13 cellular contexts compared by ENCODE assay signal in genomic region chr3:46933261-46933660, GRCh38. TPM values are rescaled to one million over a fixed set of nuclear protein-coding genes. Genes with fewer than 3 reads are reported as not detected.
DNase-seq lines count a peak whose midpoint lies in the region; ATAC-seq, FAIRE-seq and TF ChIP-seq lines count a peak whose summit lies in the region.
"Had no signal": no experiment of that assay in that cellular context is flagged by ENCODE, and none has a peak within 500 bp of the region (broad histone marks: within the 10 kb centered on the region; RNA-seq: fewer than 3 reads in every experiment).

No MANE protein-coding gene starts in this region.

- no peak for TF ChIP-seq EP300 in gastroesophageal sphincter (IDR thresholded peaks at IDR 0.05)

- H3K4me2 ChIP-seq in OCI-LY7 (ENCODE audit: low read length) = peak overlapping the region; percentile 82

- peaks cover 47% of the 10 kb centered on the region for H3K4me1 ChIP-seq in CD8-positive, alpha-beta T cell (ENCODE audit: insufficient read depth, low read length)
- H3K4me1 ChIP-seq in OCI-LY7 (ENCODE audit: insufficient read depth, low read length, poor library complexity, severe bottlenecking) = peaks cover 79% of the 10 kb centered on the region
- H3K4me1 ChIP-seq in gastroesophageal sphincter = peaks cover 30 to 100% (median 80%) of the 10 kb centered on the region in 3 donors
- peaks cover 42 to 48% of the 10 kb centered on the region in 2 donors for H3K4me1 ChIP-seq in small intestine (ENCODE audit: control insufficient read depth in 2 of 2, insufficient read depth in 1 of 2, low read depth in 1 of 2, low read length in 1 of 2)

- no peaks in the 10 kb centered on the region for H3K27me3 ChIP-seq in CD8-positive, alpha-beta T cell (ENCODE audit: insufficient read depth, low read length)
- no peaks in the 10 kb centered on the region for H3K27me3 ChIP-seq in gastroesophageal sphincter
- no peaks in the 10 kb centered on the region for H3K27me3 ChIP-seq in small intestine (ENCODE audit: control insufficient read depth in 2 of 2, insufficient read depth in 2 of 2, low read length in 2 of 2)

- no peak for FAIRE-seq in small intestine (lab: Jason Lieb, UNC)

- H3K4me1 Mint-ChIP-seq in CD8-positive, alpha-beta T cell (ENCODE audit: low read depth) = peaks cover 67% of the 10 kb centered on the region

- peak overlapping the region; percentile 38 for H3K27ac Mint-ChIP-seq in CD8-positive, alpha-beta T cell

- POLR2A ChIA-PET in CD8-positive, alpha-beta T cell (lab: Charles Lee) = interaction anchor here (1.4 kb wide), 1 partner anchor 14 kb away, joined by 4 read pairs; no protein-coding TSS in a partner anchor
- POLR2A ChIA-PET in OCI-LY7 (lab: Charles Lee) = interaction anchor here (0.8 to 3.6 kb wide), 8 partner anchors 9 to 49 kb away, joined by 3 to 13 read pairs (median 3); no protein-coding TSS in a partner anchor

- H2AFZ ChIP-seq in OCI-LY7 (ENCODE audit: low read length) = no peak overlapping the region

- no peak for ATAC-seq in CD8-positive, alpha-beta T cell
- no peak for ATAC-seq in gastroesophageal sphincter

- no peaks in the 10 kb centered on the region for H3K9me3 ChIP-seq in CD8-positive, alpha-beta T cell (ENCODE audit: low read length)
- H3K9me3 ChIP-seq in OCI-LY7 (ENCODE audit: low read length) = no peaks in the 10 kb centered on the region
- no peaks in the 10 kb centered on the region for H3K9me3 ChIP-seq in gastroesophageal sphincter
- no peaks in the 10 kb centered on the region for H3K9me3 ChIP-seq in small intestine (ENCODE audit: control insufficient read depth, low read depth)

- peaks cover 4% of the 10 kb centered on the region; the same call in 1 of the 2 replicates for H4K20me1 ChIP-seq in OCI-LY7 (ENCODE audit: insufficient read depth, low read length)

- peaks cover 56% of the 10 kb centered on the region for H3K36me3 Mint-ChIP-seq in CD8-positive, alpha-beta T cell

- CTCF ChIA-PET in CD8-positive, alpha-beta T cell (lab: Charles Lee) = interaction anchor here (0.6 to 2.2 kb wide), 4 partner anchors 10 to 66 kb away, joined by 3 to 17 read pairs (median 6); no protein-coding TSS in a partner anchor
- CTCF ChIA-PET in OCI-LY7 (lab: Charles Lee; ENCODE audit: unreplicated experiment) = interaction anchor here (0.6 to 2.4 kb wide), 3 partner anchors 7 to 20 kb away, joined by 3 to 9 read pairs (median 3); no protein-coding TSS in a partner anchor

- no peak overlapping the region for H3K4me3 Mint-ChIP-seq in CD8-positive, alpha-beta T cell
- H3K4me3 Mint-ChIP-seq: neural crest cell had no signal

- H3K4me3 ChIP-seq in CD8-positive, alpha-beta T cell (ENCODE audit: low read depth, low read length) = no peak overlapping the region
- peak overlapping the region; percentile 20 for H3K4me3 ChIP-seq in OCI-LY7 (ENCODE audit: low read depth, low read length, poor library complexity, severe bottlenecking)
- H3K4me3 ChIP-seq in gastroesophageal sphincter = no peak overlapping the region
- no peak overlapping the region for H3K4me3 ChIP-seq in small intestine (ENCODE audit: low read depth in 1 of 2, low read length in 2 of 2)
- H3K4me3 ChIP-seq: SK-N-MC had no signal

- peaks cover 92% of the 10 kb centered on the region for H3K79me2 ChIP-seq in OCI-LY7 (ENCODE audit: insufficient read depth, low read depth, low read length)

- peaks cover 8% of the 10 kb centered on the region for H3K36me3 ChIP-seq in CD8-positive, alpha-beta T cell (ENCODE audit: insufficient read depth, low read length)
- H3K36me3 ChIP-seq in OCI-LY7 (ENCODE audit: insufficient read depth, low read length) (peaks cover 91% of the 10 kb centered on the region), gastroesophageal sphincter (peaks cover 0 to 3% of the 10 kb centered on the region in 2 donors), small intestine (ENCODE audit: control insufficient read depth in 2 of 2, insufficient read depth in 2 of 2, low read length in 2 of 2) (peaks cover 0 to 2% of the 10 kb centered on the region in 2 donors)

- H3K27ac ChIP-seq in CD8-positive, alpha-beta T cell (ENCODE audit: low read depth, low read length) = no peak overlapping the region
- H3K27ac ChIP-seq in OCI-LY7 (ENCODE audit: low read depth, low read length, poor library complexity, severe bottlenecking) (peak overlapping the region; percentile 100), gastroesophageal sphincter (peak overlapping the region in 3 of 4 donors; percentile 83 to 89 (median 86)), small intestine (ENCODE audit: low read depth in 1 of 2, low read length in 1 of 2) (peak overlapping the region; percentile 69 to 88)
- H3K27ac ChIP-seq: SK-N-MC had no signal

- no peak for TF ChIP-seq POLR2A in gastroesophageal sphincter (IDR thresholded peaks at IDR 0.05)

- intact Hi-C loops in CD8-positive, alpha-beta T cell (cut with DNase I, micrococcal nuclease) = no loop called here
- intact Hi-C loops in OCI-LY7 (cut with micrococcal nuclease; ENCODE audit: unreplicated experiment) = no loop called here

- DNase-seq in CD8-positive, alpha-beta T cell = no peak
- DNase-seq in OCI-LY7 (ENCODE audit: low spot score) (no peak), small intestine (no peak), NCI-H1092 (lab: John Stamatoyannopoulos, UW) (no peak), pons (ENCODE audit: low spot score) (no peak), germinal center (ENCODE audit: low spot score) (no peak)
- DNase-seq: activated CD4-positive, alpha-beta T cell treated with anti-CD3 and anti-CD28 coated beads for 4 hours; Calu3; NCI-H510A; substantia nigra had no signal

- peaks cover 5% of the 10 kb centered on the region for H3K9me3 Mint-ChIP-seq in CD8-positive, alpha-beta T cell
- H3K9me3 Mint-ChIP-seq: neural crest cell had no signal

- TF ChIP-seq CTCF in CD8-positive, alpha-beta T cell (IDR thresholded peaks at IDR 0.05) = no peak
- TF ChIP-seq CTCF in OCI-LY7 (conservative IDR thresholded peaks at IDR 0.05; ENCODE audit: low read length) = no peak
- TF ChIP-seq CTCF in gastroesophageal sphincter (IDR thresholded peaks at IDR 0.05) = no peak

- H3K27me3 Mint-ChIP-seq in CD8-positive, alpha-beta T cell (ENCODE audit: low read depth) = no peaks in the 10 kb centered on the region

- no TSS peak for BruUV-seq in OCI-LY7 (replicated peaks; lab: Mats Ljungman, UMichigan)

- H3K9me2 ChIP-seq in OCI-LY7 (ENCODE audit: insufficient read depth, low read length) = no peaks in the 10 kb centered on the region

- 0% methylated on average over 1 of the region's 6 CpGs; no CpG with 5 or more reads in 1 of the 2 donors for WGBS in gastroesophageal sphincter (ENCODE audit: low coverage in 1 of 2), 2 donors
- 58 to 73% (median 63%) methylated on average over 6 of the region's 6 CpGs for WGBS in small intestine, 3 donors

RNA-seq across cellular contexts. Expression of gene CCDC12, which starts 43.3 kb away (rescaled TPM):
- total RNA-seq in CD8-positive, alpha-beta T cell = 100 to 1,000 TPM in 1 of 2 experiments, 10 to 100 TPM in 1; 99.9 to 107 TPM
- 74.9 and 102 TPM in 2 replicates for total RNA-seq in OCI-LY7 (2014; rRNA removed; shearing (Covaris generic))
- total RNA-seq in OCI-LY7 (2022) (107 and 116 TPM in 2 replicates), gastroesophageal sphincter (10 to 100 TPM; 14.3 to 52.2 (median 42.0) TPM)
- 10 to 100 TPM; 73.3 to 84.5 (median 78.6) TPM for polyA plus RNA-seq in small intestine

RNA-seq across cellular contexts. Expression of gene NBEAL2, which starts 46.2 kb away (rescaled TPM):
- 100 to 1,000 TPM; 187 to 201 TPM for total RNA-seq in CD8-positive, alpha-beta T cell
- total RNA-seq in OCI-LY7 (2014; rRNA removed; shearing (Covaris generic)) = 53.3 and 74.9 TPM in 2 replicates
- 129 and 149 TPM in 2 replicates for total RNA-seq in OCI-LY7 (2022)
- total RNA-seq in gastroesophageal sphincter = 10 to 100 TPM; 12.3 to 23.2 (median 20.4) TPM
- 10 to 100 TPM; 32.7 to 55.9 (median 50.5) TPM for polyA plus RNA-seq in small intestine

RNA-seq across cellular contexts. Expression of gene PTH1R, which starts 55.7 kb away (rescaled TPM):
- total RNA-seq in CD8-positive, alpha-beta T cell = not detected
- not detected in 2 replicates for total RNA-seq in OCI-LY7 (2014; rRNA removed; shearing (Covaris generic))
- not detected in 2 replicates for total RNA-seq in OCI-LY7 (2022)
- total RNA-seq in gastroesophageal sphincter = 10 to 100 TPM in 3 of 4 donors, 1 to 10 TPM in 1; 7.8 to 18.5 (median 14.5) TPM
- 1 to 10 TPM in 2 of 3 donors, under 1 TPM in 1; 0.67 to 5.4 (median 1.6) TPM for polyA plus RNA-seq in small intestine
- total RNA-seq: Calu3 had no signal

Comparison
In these comparisons a context has a peak if more than half of its experiments do, and no peak if none do; other contexts are left out.
1. RNA of gene PTH1R, which starts 55.7 kb away (total RNA-seq): 7.8 to 18.5 TPM in gastroesophageal sphincter; not detected in CD8-positive, alpha-beta T cell and not detected in OCI-LY7; every median in the first group is over 4 times any median in the second.